ENCODE assay signal across 17 cellular contexts in genomic region chr17:58316260-58316960, GRCh38. TPM values are rescaled to one million over a fixed set of nuclear protein-coding genes. Genes with fewer than 3 reads are reported as not detected.
A peak's percentile ranks its signal among the peaks of the same experiment; 100 is the strongest.
DNase-seq lines count a peak whose midpoint lies in the region; ATAC-seq and TF ChIP-seq lines count a peak whose summit lies in the region.
"Had no signal": no experiment of that assay in that cellular context is flagged by ENCODE, and none has a peak within 500 bp of the region (broad histone marks: within the 10 kb centered on the region; RNA-seq: fewer than 3 reads in every experiment).

No MANE protein-coding gene starts in this region.

- no peak overlapping the region for H3K27ac Mint-ChIP-seq in activated naive CD8-positive, alpha-beta T cell treated with anti-CD3 and anti-CD28 coated beads, Interleukin-2, amount 10 ng/mL, durations not matched to agents 7 days and 5 days
- no peak overlapping the region for H3K27ac Mint-ChIP-seq in activated naive CD8-positive, alpha-beta T cell treated with anti-CD3 and anti-CD28 coated beads for 36 hours
- H3K27ac Mint-ChIP-seq: neural progenitor cell had no signal

- TF ChIP-seq EP300 in suprapubic skin (IDR thresholded peaks at IDR 0.05) = no peak

- H3K27ac ChIP-seq in RWPE2 (ENCODE audit: poor library complexity, severe bottlenecking) (no peak overlapping the region), suprapubic skin (no peak overlapping the region)
- H3K27ac ChIP-seq: foreskin keratinocyte, neural progenitor cell, RWPE1 had no signal

- POLR2A ChIA-PET in activated naive CD8-positive, alpha-beta T cell treated with anti-CD3 and anti-CD28 coated beads, Interleukin-2, amount 10 ng/mL, durations not matched to agents 7 days and 5 days (lab: Charles Lee) = interaction anchor here (1.0 to 25.9 kb wide), 5 partner anchors 10 to 316 kb away, joined by 4 to 2283 read pairs (median 25); partner anchors contain the start of genes SUPT4H1 and TSPOAP1

- TF ChIP-seq CTCF in RWPE2 (IDR thresholded peaks at IDR 0.05; ENCODE audit: poor library complexity, severe bottlenecking) = no peak
- TF ChIP-seq CTCF in suprapubic skin (IDR thresholded peaks at IDR 0.05) = no peak
- no peak for TF ChIP-seq CTCF in foreskin fibroblast (IDR thresholded peaks at IDR 0.05; ENCODE audit: low read depth, low read length)

- peaks cover 18% of the 10 kb centered on the region for H3K36me3 Mint-ChIP-seq in activated naive CD8-positive, alpha-beta T cell treated with anti-CD3 and anti-CD28 coated beads, Interleukin-2, amount 10 ng/mL, durations not matched to agents 7 days and 5 days
- no peaks in the 10 kb centered on the region for H3K36me3 Mint-ChIP-seq in activated naive CD8-positive, alpha-beta T cell treated with anti-CD3 and anti-CD28 coated beads for 36 hours

- no peaks in the 10 kb centered on the region for H3K9me3 ChIP-seq in RWPE2 (ENCODE audit: severe bottlenecking)
- H3K9me3 ChIP-seq in suprapubic skin = no peaks in the 10 kb centered on the region

- no peaks in the 10 kb centered on the region for H3K9me3 Mint-ChIP-seq in activated naive CD8-positive, alpha-beta T cell treated with anti-CD3 and anti-CD28 coated beads, Interleukin-2, amount 10 ng/mL, durations not matched to agents 7 days and 5 days
- no peaks in the 10 kb centered on the region for H3K9me3 Mint-ChIP-seq in activated naive CD8-positive, alpha-beta T cell treated with anti-CD3 and anti-CD28 coated beads for 36 hours
- H3K9me3 Mint-ChIP-seq: activated naive CD8-positive, alpha-beta T cell treated with anti-CD3 and anti-CD28 coated beads, Interleukin-2, amount 50 U/mL, for 24 hours; neural progenitor cell had no signal

- ATAC-seq in activated naive CD8-positive, alpha-beta T cell treated with anti-CD3 and anti-CD28 coated beads, Interleukin-2, amount 10 ng/mL, durations not matched to agents 7 days and 5 days (ENCODE audit: low read depth) = no peak
- ATAC-seq in RWPE2 (ENCODE audit: low read depth) (no peak), left lobe of liver (no peak), GM18519 (IDR thresholded peaks at IDR 0.05; ENCODE audit: low FRiP score, unreplicated experiment) (no peak)

- WGBS in suprapubic skin = 93% methylated on average over 7 of the region's 8 CpGs

- H3K4me1 ChIP-seq in RWPE2 (ENCODE audit: insufficient read depth, poor library complexity, severe bottlenecking) (no peaks in the 10 kb centered on the region), suprapubic skin (peaks cover 2% of the 10 kb centered on the region)
- H3K4me1 ChIP-seq: foreskin keratinocyte, neural progenitor cell had no signal

- H3K27me3 ChIP-seq in RWPE2 (ENCODE audit: insufficient read depth, poor library complexity, severe bottlenecking) (no peaks in the 10 kb centered on the region), suprapubic skin (no peaks in the 10 kb centered on the region)
- H3K27me3 ChIP-seq: neural progenitor cell had no signal

- H3K27me3 Mint-ChIP-seq in activated naive CD8-positive, alpha-beta T cell treated with anti-CD3 and anti-CD28 coated beads, Interleukin-2, amount 10 ng/mL, durations not matched to agents 7 days and 5 days = no peaks in the 10 kb centered on the region
- H3K27me3 Mint-ChIP-seq in activated naive CD8-positive, alpha-beta T cell treated with anti-CD3 and anti-CD28 coated beads for 36 hours = no peaks in the 10 kb centered on the region
- H3K27me3 Mint-ChIP-seq: activated naive CD8-positive, alpha-beta T cell treated with anti-CD3 and anti-CD28 coated beads, Interleukin-2, amount 50 U/mL, for 24 hours had no signal

- DNase-seq in activated naive CD8-positive, alpha-beta T cell treated with anti-CD3 and anti-CD28 coated beads, Interleukin-2, amount 10 ng/mL, durations not matched to agents 7 days and 5 days = peak; percentile 24
- no peak for DNase-seq in activated naive CD8-positive, alpha-beta T cell treated with anti-CD3 and anti-CD28 coated beads for 36 hours
- peak; percentile 41 for DNase-seq in RWPE2 (ENCODE audit: low spot score)
- peak; percentile 42 for DNase-seq in left lobe of liver (ENCODE audit: low spot score)
- DNase-seq in suprapubic skin (ENCODE audit: low spot score in 2 of 2) = peak; percentile 34 to 65
- DNase-seq in SW480 (ENCODE audit: low spot score) = no peak
- DNase-seq in foreskin fibroblast = no peak
- DNase-seq: activated naive CD8-positive, alpha-beta T cell treated with anti-CD3 and anti-CD28 coated beads, Interleukin-2, amount 50 U/mL, for 24 hours; DMS53; foreskin keratinocyte; mesenchymal stem cell; NCI-H2081 treated with DMSO at 0.1 percent for 48 hours; stimulated activated naive CD4-positive, alpha-beta T cell treated with Interleukin-2 at 50 U/mL for 16 hours; T1000 had no signal

- H3K4me3 ChIP-seq in RWPE2 (ENCODE audit: severe bottlenecking) (no peak overlapping the region), suprapubic skin (no peak overlapping the region), foreskin fibroblast (ENCODE audit: low read depth in 1 of 2, low read length in 2 of 2) (no peak overlapping the region)
- H3K4me3 ChIP-seq: neural progenitor cell had no signal

- H3K4me3 Mint-ChIP-seq in activated naive CD8-positive, alpha-beta T cell treated with anti-CD3 and anti-CD28 coated beads, Interleukin-2, amount 10 ng/mL, durations not matched to agents 7 days and 5 days = no peak overlapping the region
- H3K4me3 Mint-ChIP-seq in activated naive CD8-positive, alpha-beta T cell treated with anti-CD3 and anti-CD28 coated beads for 36 hours = no peak overlapping the region
- H3K4me3 Mint-ChIP-seq: activated naive CD8-positive, alpha-beta T cell treated with anti-CD3 and anti-CD28 coated beads, Interleukin-2, amount 50 U/mL, for 24 hours; neural progenitor cell had no signal

- H3K36me3 ChIP-seq in RWPE2 (ENCODE audit: low read depth) (no peaks in the 10 kb centered on the region), suprapubic skin (no peaks in the 10 kb centered on the region)
- H3K36me3 ChIP-seq: neural progenitor cell had no signal

- no peak for TF ChIP-seq POLR2A in suprapubic skin (IDR thresholded peaks at IDR 0.05)

- H3K4me1 Mint-ChIP-seq in activated naive CD8-positive, alpha-beta T cell treated with anti-CD3 and anti-CD28 coated beads, Interleukin-2, amount 10 ng/mL, durations not matched to agents 7 days and 5 days = peaks cover 11% of the 10 kb centered on the region
- H3K4me1 Mint-ChIP-seq in activated naive CD8-positive, alpha-beta T cell treated with anti-CD3 and anti-CD28 coated beads for 36 hours = peaks cover 12% of the 10 kb centered on the region

RNA-seq across cellular contexts. Expression of gene TSPOAP1, which starts 12.2 kb away (rescaled TPM):
- 10 to 100 TPM; 70.6 to 77.7 TPM for total RNA-seq in activated naive CD8-positive, alpha-beta T cell treated with anti-CD3 and anti-CD28 coated beads, Interleukin-2, amount 10 ng/mL, durations not matched to agents 7 days and 5 days
- total RNA-seq in activated naive CD8-positive, alpha-beta T cell treated with anti-CD3 and anti-CD28 coated beads for 36 hours = 10 to 100 TPM; 13.7 to 15.4 TPM
- 6.5 TPM for total RNA-seq in left lobe of liver
- total RNA-seq in suprapubic skin = 10 to 100 TPM in 2 of 4 donors, 1 to 10 TPM in 2; 6.8 to 26.9 (median 12.4) TPM

RNA-seq across cellular contexts. Expression of gene SUPT4H1, which starts 35.6 kb away (rescaled TPM):
- total RNA-seq in activated naive CD8-positive, alpha-beta T cell treated with anti-CD3 and anti-CD28 coated beads, Interleukin-2, amount 10 ng/mL, durations not matched to agents 7 days and 5 days = 10 to 100 TPM; 66.4 to 70.2 TPM
- total RNA-seq in activated naive CD8-positive, alpha-beta T cell treated with anti-CD3 and anti-CD28 coated beads for 36 hours = 100 to 1,000 TPM; 136 to 139 TPM
- total RNA-seq in left lobe of liver (40.0 TPM), suprapubic skin (10 to 100 TPM; 33.8 to 48.3 (median 40.3) TPM)

RNA-seq across cellular contexts. Expression of gene MPO, which starts 35.7 kb away (rescaled TPM):
- not detected for total RNA-seq in activated naive CD8-positive, alpha-beta T cell treated with anti-CD3 and anti-CD28 coated beads, Interleukin-2, amount 10 ng/mL, durations not matched to agents 7 days and 5 days
- total RNA-seq in activated naive CD8-positive, alpha-beta T cell treated with anti-CD3 and anti-CD28 coated beads for 36 hours = not detected
- total RNA-seq in left lobe of liver (0.43 TPM), suprapubic skin (not detected)
- total RNA-seq: foreskin keratinocyte had no signal

Comparison
In these comparisons a context has a peak if more than half of its experiments do, and no peak if none do; other contexts are left out.
1. DNase-seq: peak in activated naive CD8-positive, alpha-beta T cell treated with anti-CD3 and anti-CD28 coated beads, Interleukin-2, amount 10 ng/mL, durations not matched to agents 7 days and 5 days (single experiment), RWPE2 (single experiment), left lobe of liver (single experiment) and suprapubic skin (2 of 2); none in activated naive CD8-positive, alpha-beta T cell treated with anti-CD3 and anti-CD28 coated beads for 36 hours (single experiment), SW480 (single experiment) and foreskin fibroblast (0 of 2).